ENCODE assay signal across 1 cellular context in the genomic region with DNA sequence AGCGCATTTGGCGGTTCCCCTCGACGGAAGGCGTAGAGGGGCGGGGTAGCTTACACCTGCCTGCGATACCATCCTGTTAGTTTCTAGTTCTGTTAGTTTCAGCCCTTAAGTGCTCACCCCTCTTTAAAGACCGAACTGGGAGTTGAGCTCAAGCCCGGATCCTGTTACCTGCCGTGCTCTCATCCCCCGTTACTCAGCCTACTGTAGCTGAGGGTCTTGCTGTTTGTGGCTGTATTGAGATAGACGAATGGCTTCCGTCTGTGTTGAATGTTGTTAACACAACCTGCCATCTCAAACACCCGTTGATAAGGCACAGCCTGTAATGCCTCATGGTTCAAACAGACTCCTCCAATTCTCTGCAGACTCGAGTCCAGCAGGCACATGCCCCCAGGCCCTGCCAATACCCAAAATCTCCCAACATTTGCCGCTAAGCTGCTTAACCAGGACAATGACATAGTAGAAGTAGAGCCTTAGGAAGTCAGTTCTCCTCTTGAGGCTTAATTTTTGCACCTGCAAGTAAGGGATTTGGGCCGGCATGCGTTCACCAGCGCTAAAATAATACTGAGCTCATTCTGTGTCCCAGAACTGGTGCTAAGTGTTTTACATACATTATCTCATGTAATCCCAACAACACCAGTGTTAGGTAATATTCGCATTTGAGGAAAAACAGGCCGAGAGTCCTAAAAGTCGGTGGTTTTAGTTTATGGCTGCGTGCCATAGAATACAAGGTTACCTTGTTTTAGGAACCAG.
TF ChIP-seq lines count a peak whose summit lies in the region.

No MANE protein-coding gene starts in this region.

TF ChIP-seq in HepG2, 621 proteins besides CTCF, POLR2A, EP300 and RAD21 (continued from another document and continues in another):
- TF ChIP-seq KLF15 (CRISPR knock-in tag; IDR thresholded peaks at IDR 0.05; ENCODE audit: borderline replicate concordance) = no peak
- TF ChIP-seq KLF13 (CRISPR knock-in tag; IDR thresholded peaks at IDR 0.05) = no peak
- no peak for TF ChIP-seq ZNF775 (CRISPR knock-in tag; IDR thresholded peaks at IDR 0.05; ENCODE audit: borderline replicate concordance)
- no peak for TF ChIP-seq RBM22 (optimal IDR thresholded peaks at IDR 0.05; ENCODE audit: low read length)
- no peak for TF ChIP-seq HMG20A (CRISPR knock-in tag; IDR thresholded peaks at IDR 0.05; ENCODE audit: borderline replicate concordance)
- TF ChIP-seq, protein P1, sequence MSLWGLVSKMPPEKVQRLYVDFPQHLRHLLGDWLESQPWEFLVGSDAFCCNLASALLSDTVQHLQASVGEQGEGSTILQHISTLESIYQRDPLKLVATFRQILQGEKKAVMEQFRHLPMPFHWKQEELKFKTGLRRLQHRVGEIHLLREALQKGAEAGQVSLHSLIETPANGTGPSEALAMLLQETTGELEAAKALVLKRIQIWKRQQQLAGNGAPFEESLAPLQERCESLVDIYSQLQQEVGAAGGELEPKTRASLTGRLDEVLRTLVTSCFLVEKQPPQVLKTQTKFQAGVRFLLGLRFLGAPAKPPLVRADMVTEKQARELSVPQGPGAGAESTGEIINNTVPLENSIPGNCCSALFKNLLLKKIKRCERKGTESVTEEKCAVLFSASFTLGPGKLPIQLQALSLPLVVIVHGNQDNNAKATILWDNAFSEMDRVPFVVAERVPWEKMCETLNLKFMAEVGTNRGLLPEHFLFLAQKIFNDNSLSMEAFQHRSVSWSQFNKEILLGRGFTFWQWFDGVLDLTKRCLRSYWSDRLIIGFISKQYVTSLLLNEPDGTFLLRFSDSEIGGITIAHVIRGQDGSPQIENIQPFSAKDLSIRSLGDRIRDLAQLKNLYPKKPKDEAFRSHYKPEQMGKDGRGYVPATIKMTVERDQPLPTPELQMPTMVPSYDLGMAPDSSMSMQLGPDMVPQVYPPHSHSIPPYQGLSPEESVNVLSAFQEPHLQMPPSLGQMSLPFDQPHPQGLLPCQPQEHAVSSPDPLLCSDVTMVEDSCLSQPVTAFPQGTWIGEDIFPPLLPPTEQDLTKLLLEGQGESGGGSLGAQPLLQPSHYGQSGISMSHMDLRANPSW (CRISPR knock-in tag; IDR thresholded peaks at IDR 0.05; ENCODE audit: borderline replicate concordance) = no peak
- no peak for TF ChIP-seq ZNF781 (CRISPR knock-in tag; IDR thresholded peaks at IDR 0.05; ENCODE audit: borderline replicate concordance, not compliant biosample characterization)
- no peak for TF ChIP-seq KLF9 (CRISPR knock-in tag; IDR thresholded peaks at IDR 0.05; ENCODE audit: low read depth)
- TF ChIP-seq PRMT3 (CRISPR knock-in tag; IDR thresholded peaks at IDR 0.05; ENCODE audit: borderline replicate concordance, low read depth) = no peak
- TF ChIP-seq ZNF747 (CRISPR knock-in tag; IDR thresholded peaks at IDR 0.05; ENCODE audit: borderline replicate concordance) = no peak
- TF ChIP-seq HOXA9 (CRISPR knock-in tag; IDR thresholded peaks at IDR 0.05; ENCODE audit: borderline replicate concordance) = no peak
- no peak for TF ChIP-seq SRSF9 (IDR thresholded peaks at IDR 0.05; ENCODE audit: borderline replicate concordance, insufficient read depth, low read depth, low read length, poor library complexity, severe bottlenecking)
- no peak for TF ChIP-seq ZNF616 (CRISPR knock-in tag; IDR thresholded peaks at IDR 0.05; ENCODE audit: low read depth)
- 0 out of 2 replicates have a peak, but pooled peaks have one; percentile 11 for TF ChIP-seq ZNF83 (CRISPR knock-in tag; IDR thresholded peaks at IDR 0.05; ENCODE audit: borderline replicate concordance)
- no peak for TF ChIP-seq ZBTB8A (CRISPR knock-in tag; IDR thresholded peaks at IDR 0.05; ENCODE audit: borderline replicate concordance, low read depth)
- 0 out of 2 replicates have a peak, but pooled peaks have one; percentile 2 for TF ChIP-seq KLF12 (CRISPR knock-in tag; IDR thresholded peaks at IDR 0.05; ENCODE audit: borderline replicate concordance)
- TF ChIP-seq KDM5A (IDR thresholded peaks at IDR 0.05; ENCODE audit: borderline replicate concordance, low read length) = no peak
- TF ChIP-seq, protein P2, sequence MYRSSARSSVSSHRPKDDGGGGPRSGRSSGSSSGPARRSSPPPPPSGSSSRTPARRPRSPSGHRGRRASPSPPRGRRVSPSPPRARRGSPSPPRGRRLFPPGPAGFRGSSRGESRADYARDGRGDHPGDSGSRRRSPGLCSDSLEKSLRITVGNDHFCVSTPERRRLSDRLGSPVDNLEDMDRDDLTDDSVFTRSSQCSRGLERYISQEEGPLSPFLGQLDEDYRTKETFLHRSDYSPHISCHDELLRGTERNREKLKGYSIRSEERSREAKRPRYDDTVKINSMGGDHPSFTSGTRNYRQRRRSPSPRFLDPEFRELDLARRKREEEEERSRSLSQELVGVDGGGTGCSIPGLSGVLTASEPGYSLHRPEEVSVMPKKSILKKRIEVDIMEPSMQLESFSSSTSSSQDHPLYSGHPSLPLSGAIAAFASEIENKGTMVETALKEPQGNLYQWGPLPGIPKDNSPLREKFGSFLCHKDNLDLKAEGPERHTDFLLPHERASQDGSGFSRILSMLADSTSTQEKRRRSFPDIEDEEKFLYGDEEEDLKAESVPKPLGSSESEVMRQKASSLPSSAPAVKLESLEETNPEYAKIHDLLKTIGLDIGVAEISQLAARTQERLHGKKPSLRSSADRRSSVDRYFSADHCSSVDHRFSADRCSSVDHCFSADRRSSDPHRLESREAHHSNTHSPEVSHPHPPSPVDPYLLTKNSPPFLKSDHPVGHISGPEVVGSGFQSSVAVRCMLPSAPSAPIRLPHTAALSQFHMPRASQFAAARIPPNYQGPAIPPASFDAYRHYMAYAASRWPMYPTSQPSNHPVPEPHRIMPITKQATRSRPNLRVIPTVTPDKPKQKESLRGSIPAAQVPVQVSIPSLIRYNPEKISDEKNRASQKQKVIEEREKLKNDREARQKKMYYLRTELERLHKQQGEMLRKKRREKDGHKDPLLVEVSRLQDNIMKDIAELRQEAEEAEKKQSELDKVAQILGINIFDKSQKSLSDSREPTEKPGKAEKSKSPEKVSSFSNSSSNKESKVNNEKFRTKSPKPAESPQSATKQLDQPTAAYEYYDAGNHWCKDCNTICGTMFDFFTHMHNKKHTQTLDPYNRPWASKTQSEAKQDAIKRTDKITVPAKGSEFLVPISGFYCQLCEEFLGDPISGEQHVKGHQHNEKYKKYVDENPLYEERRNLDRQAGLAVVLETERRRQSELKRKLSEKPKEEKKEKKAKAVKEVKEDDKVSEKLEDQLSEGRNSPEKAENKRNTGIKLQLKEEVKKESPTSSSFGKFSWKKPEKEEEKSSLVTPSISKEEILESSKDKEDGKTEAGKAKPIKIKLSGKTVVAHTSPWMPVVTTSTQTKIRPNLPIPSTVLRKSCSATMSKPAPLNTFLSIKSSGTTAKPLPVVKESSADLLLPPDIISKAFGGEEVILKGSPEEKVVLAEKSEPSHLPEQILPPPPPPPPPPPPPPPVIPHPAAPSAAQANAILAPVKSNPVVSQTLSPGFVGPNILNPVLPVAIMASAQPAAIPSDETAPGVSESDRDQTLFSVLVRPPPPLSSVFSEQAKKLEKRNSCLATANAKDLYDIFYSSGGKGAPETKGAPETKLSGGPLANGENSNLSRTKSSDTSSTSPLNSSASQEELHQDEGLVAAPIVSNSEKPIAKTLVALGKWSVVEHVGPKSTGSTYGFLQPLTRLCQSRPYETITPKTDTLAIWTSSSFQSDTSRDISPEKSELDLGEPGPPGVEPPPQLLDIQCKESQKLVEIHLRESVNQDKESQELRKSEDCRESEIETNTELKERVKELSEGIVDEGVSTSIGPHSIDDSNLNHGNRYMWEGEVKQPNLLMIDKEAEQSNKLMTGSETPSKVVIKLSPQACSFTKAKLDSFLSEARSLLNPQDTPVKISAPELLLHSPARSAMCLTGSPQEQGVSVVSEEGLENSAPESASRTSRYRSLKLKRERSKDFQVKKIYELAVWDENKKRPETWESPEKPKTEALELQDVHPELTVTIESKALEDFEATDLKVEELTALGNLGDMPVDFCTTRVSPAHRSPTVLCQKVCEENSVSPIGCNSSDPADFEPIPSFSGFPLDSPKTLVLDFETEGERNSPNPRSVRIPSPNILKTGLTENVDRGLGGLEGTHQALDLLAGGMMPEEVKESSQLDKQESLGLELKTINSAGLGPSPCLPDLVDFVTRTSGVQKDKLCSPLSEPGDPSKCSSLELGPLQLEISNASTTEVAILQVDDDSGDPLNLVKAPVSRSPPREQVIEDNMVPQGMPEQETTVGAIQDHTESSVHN (CRISPR knock-in tag; IDR thresholded peaks at IDR 0.05) = no peak
- TF ChIP-seq, protein P3, sequence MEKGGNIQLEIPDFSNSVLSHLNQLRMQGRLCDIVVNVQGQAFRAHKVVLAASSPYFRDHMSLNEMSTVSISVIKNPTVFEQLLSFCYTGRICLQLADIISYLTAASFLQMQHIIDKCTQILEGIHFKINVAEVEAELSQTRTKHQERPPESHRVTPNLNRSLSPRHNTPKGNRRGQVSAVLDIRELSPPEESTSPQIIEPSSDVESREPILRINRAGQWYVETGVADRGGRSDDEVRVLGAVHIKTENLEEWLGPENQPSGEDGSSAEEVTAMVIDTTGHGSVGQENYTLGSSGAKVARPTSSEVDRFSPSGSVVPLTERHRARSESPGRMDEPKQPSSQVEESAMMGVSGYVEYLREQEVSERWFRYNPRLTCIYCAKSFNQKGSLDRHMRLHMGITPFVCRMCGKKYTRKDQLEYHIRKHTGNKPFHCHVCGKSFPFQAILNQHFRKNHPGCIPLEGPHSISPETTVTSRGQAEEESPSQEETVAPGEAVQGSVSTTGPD (CRISPR knock-in tag; IDR thresholded peaks at IDR 0.05) = no peak
- TF ChIP-seq, protein P4, sequence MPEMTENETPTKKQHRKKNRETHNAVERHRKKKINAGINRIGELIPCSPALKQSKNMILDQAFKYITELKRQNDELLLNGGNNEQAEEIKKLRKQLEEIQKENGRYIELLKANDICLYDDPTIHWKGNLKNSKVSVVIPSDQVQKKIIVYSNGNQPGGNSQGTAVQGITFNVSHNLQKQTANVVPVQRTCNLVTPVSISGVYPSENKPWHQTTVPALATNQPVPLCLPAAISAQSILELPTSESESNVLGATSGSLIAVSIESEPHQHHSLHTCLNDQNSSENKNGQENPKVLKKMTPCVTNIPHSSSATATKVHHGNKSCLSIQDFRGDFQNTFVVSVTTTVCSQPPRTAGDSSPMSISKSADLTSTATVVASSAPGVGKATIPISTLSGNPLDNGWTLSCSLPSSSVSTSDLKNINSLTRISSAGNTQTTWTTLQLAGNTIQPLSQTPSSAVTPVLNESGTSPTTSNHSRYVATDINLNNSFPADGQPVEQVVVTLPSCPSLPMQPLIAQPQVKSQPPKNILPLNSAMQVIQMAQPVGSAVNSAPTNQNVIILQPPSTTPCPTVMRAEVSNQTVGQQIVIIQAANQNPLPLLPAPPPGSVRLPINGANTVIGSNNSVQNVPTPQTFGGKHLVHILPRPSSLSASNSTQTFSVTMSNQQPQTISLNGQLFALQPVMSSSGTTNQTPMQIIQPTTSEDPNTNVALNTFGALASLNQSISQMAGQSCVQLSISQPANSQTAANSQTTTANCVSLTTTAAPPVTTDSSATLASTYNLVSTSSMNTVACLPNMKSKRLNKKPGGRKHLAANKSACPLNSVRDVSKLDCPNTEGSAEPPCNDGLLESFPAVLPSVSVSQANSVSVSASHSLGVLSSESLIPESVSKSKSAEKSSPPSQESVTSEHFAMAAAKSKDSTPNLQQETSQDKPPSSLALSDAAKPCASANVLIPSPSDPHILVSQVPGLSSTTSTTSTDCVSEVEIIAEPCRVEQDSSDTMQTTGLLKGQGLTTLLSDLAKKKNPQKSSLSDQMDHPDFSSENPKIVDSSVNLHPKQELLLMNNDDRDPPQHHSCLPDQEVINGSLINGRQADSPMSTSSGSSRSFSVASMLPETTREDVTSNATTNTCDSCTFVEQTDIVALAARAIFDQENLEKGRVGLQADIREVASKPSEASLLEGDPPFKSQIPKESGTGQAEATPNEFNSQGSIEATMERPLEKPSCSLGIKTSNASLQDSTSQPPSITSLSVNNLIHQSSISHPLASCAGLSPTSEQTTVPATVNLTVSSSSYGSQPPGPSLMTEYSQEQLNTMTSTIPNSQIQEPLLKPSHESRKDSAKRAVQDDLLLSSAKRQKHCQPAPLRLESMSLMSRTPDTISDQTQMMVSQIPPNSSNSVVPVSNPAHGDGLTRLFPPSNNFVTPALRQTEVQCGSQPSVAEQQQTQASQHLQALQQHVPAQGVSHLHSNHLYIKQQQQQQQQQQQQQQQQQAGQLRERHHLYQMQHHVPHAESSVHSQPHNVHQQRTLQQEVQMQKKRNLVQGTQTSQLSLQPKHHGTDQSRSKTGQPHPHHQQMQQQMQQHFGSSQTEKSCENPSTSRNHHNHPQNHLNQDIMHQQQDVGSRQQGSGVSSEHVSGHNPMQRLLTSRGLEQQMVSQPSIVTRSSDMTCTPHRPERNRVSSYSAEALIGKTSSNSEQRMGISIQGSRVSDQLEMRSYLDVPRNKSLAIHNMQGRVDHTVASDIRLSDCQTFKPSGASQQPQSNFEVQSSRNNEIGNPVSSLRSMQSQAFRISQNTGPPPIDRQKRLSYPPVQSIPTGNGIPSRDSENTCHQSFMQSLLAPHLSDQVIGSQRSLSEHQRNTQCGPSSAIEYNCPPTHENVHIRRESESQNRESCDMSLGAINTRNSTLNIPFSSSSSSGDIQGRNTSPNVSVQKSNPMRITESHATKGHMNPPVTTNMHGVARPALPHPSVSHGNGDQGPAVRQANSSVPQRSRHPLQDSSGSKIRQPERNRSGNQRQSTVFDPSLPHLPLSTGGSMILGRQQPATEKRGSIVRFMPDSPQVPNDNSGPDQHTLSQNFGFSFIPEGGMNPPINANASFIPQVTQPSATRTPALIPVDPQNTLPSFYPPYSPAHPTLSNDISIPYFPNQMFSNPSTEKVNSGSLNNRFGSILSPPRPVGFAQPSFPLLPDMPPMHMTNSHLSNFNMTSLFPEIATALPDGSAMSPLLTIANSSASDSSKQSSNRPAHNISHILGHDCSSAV (CRISPR knock-in tag; IDR thresholded peaks at IDR 0.05; ENCODE audit: borderline replicate concordance) = no peak
- no peak for TF ChIP-seq ZNF446 (CRISPR knock-in tag; IDR thresholded peaks at IDR 0.05)
- no peak for TF ChIP-seq CHCHD3 (CRISPR knock-in tag; IDR thresholded peaks at IDR 0.05)
- no peak for TF ChIP-seq FOXA1 (IDR thresholded peaks at IDR 0.05)
- no peak for TF ChIP-seq FOXA1 (CRISPR knock-in tag; IDR thresholded peaks at IDR 0.05)
- TF ChIP-seq AKAP8 (CRISPR knock-in tag; IDR thresholded peaks at IDR 0.05) = no peak
- TF ChIP-seq ZNF138 (CRISPR knock-in tag; IDR thresholded peaks at IDR 0.05; ENCODE audit: low read depth) = no peak
- no peak for TF ChIP-seq ONECUT2 (CRISPR knock-in tag; IDR thresholded peaks at IDR 0.05)
- TF ChIP-seq TAF1 (CRISPR knock-in tag; IDR thresholded peaks at IDR 0.05) = no peak
- no peak for TF ChIP-seq ZIK1 (CRISPR knock-in tag; IDR thresholded peaks at IDR 0.05; ENCODE audit: borderline replicate concordance, low read depth)
- TF ChIP-seq HNRNPLL (IDR thresholded peaks at IDR 0.05; ENCODE audit: low read depth, low read length, poor library complexity, severe bottlenecking) = peak; percentile 69
- TF ChIP-seq, protein P5, sequence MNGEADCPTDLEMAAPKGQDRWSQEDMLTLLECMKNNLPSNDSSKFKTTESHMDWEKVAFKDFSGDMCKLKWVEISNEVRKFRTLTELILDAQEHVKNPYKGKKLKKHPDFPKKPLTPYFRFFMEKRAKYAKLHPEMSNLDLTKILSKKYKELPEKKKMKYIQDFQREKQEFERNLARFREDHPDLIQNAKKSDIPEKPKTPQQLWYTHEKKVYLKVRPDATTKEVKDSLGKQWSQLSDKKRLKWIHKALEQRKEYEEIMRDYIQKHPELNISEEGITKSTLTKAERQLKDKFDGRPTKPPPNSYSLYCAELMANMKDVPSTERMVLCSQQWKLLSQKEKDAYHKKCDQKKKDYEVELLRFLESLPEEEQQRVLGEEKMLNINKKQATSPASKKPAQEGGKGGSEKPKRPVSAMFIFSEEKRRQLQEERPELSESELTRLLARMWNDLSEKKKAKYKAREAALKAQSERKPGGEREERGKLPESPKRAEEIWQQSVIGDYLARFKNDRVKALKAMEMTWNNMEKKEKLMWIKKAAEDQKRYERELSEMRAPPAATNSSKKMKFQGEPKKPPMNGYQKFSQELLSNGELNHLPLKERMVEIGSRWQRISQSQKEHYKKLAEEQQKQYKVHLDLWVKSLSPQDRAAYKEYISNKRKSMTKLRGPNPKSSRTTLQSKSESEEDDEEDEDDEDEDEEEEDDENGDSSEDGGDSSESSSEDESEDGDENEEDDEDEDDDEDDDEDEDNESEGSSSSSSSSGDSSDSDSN (CRISPR knock-in tag; IDR thresholded peaks at IDR 0.05) = peak; percentile 12; the same call in 1 of the 2 replicates
